Comparison of ENCODE assay signal across 8 cellular contexts in the genomic region with DNA sequence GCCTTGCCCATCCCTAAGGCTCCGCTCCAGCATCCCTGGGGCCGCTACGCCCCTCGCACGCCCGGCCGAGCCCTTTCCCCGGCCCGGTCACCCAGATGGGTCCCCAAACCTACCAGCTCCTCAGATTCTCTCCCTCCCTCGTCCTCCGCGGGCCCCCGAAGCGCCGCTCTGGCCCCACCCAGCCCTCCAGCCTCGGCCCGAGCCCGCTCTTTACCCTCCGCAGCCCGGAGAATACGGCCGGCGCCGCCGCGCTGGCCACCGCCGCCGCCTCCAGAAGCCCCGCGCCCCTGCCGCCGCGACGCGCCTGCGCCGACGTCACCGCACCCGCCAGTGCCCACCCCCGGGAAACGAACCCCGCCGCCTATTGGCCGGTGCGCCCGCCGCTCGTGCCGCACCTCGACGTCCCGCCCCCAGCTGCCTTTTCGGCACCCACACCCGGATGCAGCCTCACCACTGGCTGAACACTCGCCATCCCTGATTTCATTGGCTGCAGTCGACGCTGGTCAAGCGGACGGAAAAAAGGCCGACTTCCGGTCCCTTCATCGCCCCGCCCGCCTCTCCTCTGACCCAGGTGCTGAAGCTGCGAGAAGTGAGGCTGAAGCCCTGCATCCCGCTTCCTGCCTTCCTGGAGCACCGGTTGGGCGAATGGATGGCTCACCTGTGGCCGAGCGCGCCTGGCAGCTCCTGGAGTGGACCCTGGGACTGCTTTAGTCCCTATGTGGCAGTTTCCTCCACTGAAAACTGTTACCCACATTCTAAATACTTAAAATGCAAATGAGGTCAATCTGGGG. TPM values are rescaled to one million over a fixed set of nuclear protein-coding genes. Genes with fewer than 3 reads are reported as not detected.
DNase-seq lines count a peak whose midpoint lies in the region; ATAC-seq and TF ChIP-seq lines count a peak whose summit lies in the region.

A gene (minus strand): TSS at position 292 of the 791 bp plus-strand sequence. CDS start 1,364 bp downstream, outside the sequence.

- peaks cover 36% of the 10 kb centered on the region for H3K79me2 ChIP-seq in PC-3 (ENCODE audit: low read length)

- H3K27ac ChIP-seq in PC-3 (ENCODE audit: low read length), result peak within 1 kb of the TSS; percentile 93
- peak within 1 kb of the TSS; percentile 88 to 93 for H3K27ac ChIP-seq in mucosa of rectum (ENCODE audit: low read depth in 2 of 2, low read length in 2 of 2)

- H3K9ac ChIP-seq in PC-3 (ENCODE audit: low read length) (peak within 1 kb of the TSS; percentile 90), mucosa of rectum (ENCODE audit: low read depth in 1 of 2, low read length in 2 of 2) (peak within 1 kb of the TSS; percentile 92 to 96)

- peaks cover 10% of the 10 kb centered on the region for H4K20me1 ChIP-seq in PC-3 (ENCODE audit: low read length)

- H3K36me3 ChIP-seq in PC-3 (ENCODE audit: low read depth, low read length), result peaks cover 7% of the 10 kb centered on the region
- H3K36me3 ChIP-seq in mucosa of rectum (ENCODE audit: control insufficient read depth in 2 of 2, insufficient read depth in 2 of 2, low read length in 2 of 2), result peaks cover 5 to 12% of the 10 kb centered on the region in 2 donors

- DNase-seq in DMS114 treated with DMSO at 0.1 percent for 48 hours (lab: John Stamatoyannopoulos, UW; ENCODE audit: unreplicated experiment) (peak; percentile 90), PC-3 (peak; percentile 95), activated T-cell treated with anti-CD3 and anti-CD28 coated beads for 48 hours (ENCODE audit: low read depth) (peak; percentile 97), epithelial cell of proximal tubule (ENCODE audit: low read depth) (peak; percentile 73)
- peak; percentile 97 for DNase-seq in stimulated activated CD8-positive, alpha-beta memory T cell treated with anti-CD3 and anti-CD28 coated beads, Interleukin-4, amount 100 ng/mL, for 48 hours

- POLR2A ChIA-PET in PC-3 (lab: Charles Lee; ENCODE audit: unreplicated experiment), result interaction anchor here (0.7 kb wide), 2 partner anchors 123 to 208 kb away, joined by 3 to 6 read pairs; a partner anchor contains a TSS

- no peak; the same call in 1 of the 2 replicates for TF ChIP-seq EP300 in Ishikawa (IDR thresholded peaks at IDR 0.05; ENCODE audit: borderline replicate concordance)

- H3K4me3 ChIP-seq in PC-3 (ENCODE audit: low read length), result peak within 1 kb of the TSS; percentile 90
- peak within 1 kb of the TSS; percentile 91 for H3K4me3 ChIP-seq in epithelial cell of proximal tubule (ENCODE audit: low read depth, low read length)
- H3K4me3 ChIP-seq in mucosa of rectum (ENCODE audit: low read length in 2 of 2), result peak within 1 kb of the TSS; percentile 68 to 76

- intact Hi-C loops in PC-3 (cut with micrococcal nuclease), result loop anchor here (2.0 kb wide), 1 partner anchor 14 kb away; a partner anchor contains a TSS

- CTCF ChIA-PET in PC-3 (lab: Charles Lee), result interaction anchor here (0.6 kb wide), 2 partner anchors 261 to 545 kb away, joined by 3 to 8 read pairs; no protein-coding TSS in a partner anchor

- H3K27me3 ChIP-seq in PC-3 (ENCODE audit: low read length) (no peaks in the 10 kb centered on the region), mucosa of rectum (ENCODE audit: control insufficient read depth in 2 of 2, insufficient read depth in 2 of 2, low read length in 2 of 2) (no peaks in the 10 kb centered on the region)

- no peaks in the 10 kb centered on the region for H3K9me2 ChIP-seq in PC-3 (replicated peaks; ENCODE audit: low read length)

- peak within 1 kb of the TSS; percentile 99 for H3K4me2 ChIP-seq in PC-3 (ENCODE audit: low read length)

- peak; percentile 82 for ATAC-seq in GM21576 (IDR thresholded peaks at IDR 0.05; ENCODE audit: unreplicated experiment)
- peak; percentile 76 for ATAC-seq in PC-3

- H3K9me3 ChIP-seq in PC-3 (ENCODE audit: low read length) (no peaks in the 10 kb centered on the region), mucosa of rectum (ENCODE audit: control insufficient read depth in 2 of 2, low read length in 2 of 2) (no peaks in the 10 kb centered on the region)

- BruUV-seq in PC-3 (replicated peaks; lab: Mats Ljungman, UMichigan), result no TSS peak

- no peak within 1 kb of the TSS for H2AFZ ChIP-seq in PC-3 (ENCODE audit: low read length)

- H3K4me1 ChIP-seq in PC-3 (ENCODE audit: insufficient read depth, low read length), result peaks cover 15% of the 10 kb centered on the region
- H3K4me1 ChIP-seq in mucosa of rectum (ENCODE audit: control insufficient read depth in 2 of 2, insufficient read depth in 2 of 2, low read length in 2 of 2), result peaks cover 34 to 44% of the 10 kb centered on the region in 2 donors

- no peak for TF ChIP-seq RAD21 in Ishikawa (IDR thresholded peaks at IDR 0.05; ENCODE audit: low read depth)

- peaks cover 2% of the 10 kb centered on the region for H3F3A ChIP-seq in PC-3 (ENCODE audit: low read length, unreplicated experiment)

- no peak for TF ChIP-seq CTCF in PC-3 (conservative IDR thresholded peaks at IDR 0.05; ENCODE audit: low read depth, low read length)
- no peak for TF ChIP-seq CTCF in epithelial cell of proximal tubule (conservative IDR thresholded peaks at IDR 0.05; ENCODE audit: low read depth, low read length)

TF ChIP-seq in Ishikawa, 13 proteins besides CTCF, POLR2A, EP300 and RAD21:
- TF ChIP-seq TAF1 (IDR thresholded peaks at IDR 0.05; ENCODE audit: low read depth), result 0 out of 2 replicates have a peak, but pooled peaks have one; percentile 39
- TF ChIP-seq NFIC (IDR thresholded peaks at IDR 0.05), result no peak
- no peak for TF ChIP-seq FOXM1 (IDR thresholded peaks at IDR 0.05; ENCODE audit: borderline replicate concordance, low read depth)
- TF ChIP-seq TEAD4 (IDR thresholded peaks at IDR 0.05), result no peak
- TF ChIP-seq CEBPB (IDR thresholded peaks at IDR 0.05), result no peak
- TF ChIP-seq CREB1 (IDR thresholded peaks at IDR 0.05; ENCODE audit: low read depth), result peak; percentile 61; the same call in 1 of the 2 replicates
- TF ChIP-seq, protein P1, sequence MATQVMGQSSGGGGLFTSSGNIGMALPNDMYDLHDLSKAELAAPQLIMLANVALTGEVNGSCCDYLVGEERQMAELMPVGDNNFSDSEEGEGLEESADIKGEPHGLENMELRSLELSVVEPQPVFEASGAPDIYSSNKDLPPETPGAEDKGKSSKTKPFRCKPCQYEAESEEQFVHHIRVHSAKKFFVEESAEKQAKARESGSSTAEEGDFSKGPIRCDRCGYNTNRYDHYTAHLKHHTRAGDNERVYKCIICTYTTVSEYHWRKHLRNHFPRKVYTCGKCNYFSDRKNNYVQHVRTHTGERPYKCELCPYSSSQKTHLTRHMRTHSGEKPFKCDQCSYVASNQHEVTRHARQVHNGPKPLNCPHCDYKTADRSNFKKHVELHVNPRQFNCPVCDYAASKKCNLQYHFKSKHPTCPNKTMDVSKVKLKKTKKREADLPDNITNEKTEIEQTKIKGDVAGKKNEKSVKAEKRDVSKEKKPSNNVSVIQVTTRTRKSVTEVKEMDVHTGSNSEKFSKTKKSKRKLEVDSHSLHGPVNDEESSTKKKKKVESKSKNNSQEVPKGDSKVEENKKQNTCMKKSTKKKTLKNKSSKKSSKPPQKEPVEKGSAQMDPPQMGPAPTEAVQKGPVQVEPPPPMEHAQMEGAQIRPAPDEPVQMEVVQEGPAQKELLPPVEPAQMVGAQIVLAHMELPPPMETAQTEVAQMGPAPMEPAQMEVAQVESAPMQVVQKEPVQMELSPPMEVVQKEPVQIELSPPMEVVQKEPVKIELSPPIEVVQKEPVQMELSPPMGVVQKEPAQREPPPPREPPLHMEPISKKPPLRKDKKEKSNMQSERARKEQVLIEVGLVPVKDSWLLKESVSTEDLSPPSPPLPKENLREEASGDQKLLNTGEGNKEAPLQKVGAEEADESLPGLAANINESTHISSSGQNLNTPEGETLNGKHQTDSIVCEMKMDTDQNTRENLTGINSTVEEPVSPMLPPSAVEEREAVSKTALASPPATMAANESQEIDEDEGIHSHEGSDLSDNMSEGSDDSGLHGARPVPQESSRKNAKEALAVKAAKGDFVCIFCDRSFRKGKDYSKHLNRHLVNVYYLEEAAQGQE (IDR thresholded peaks at IDR 0.05; ENCODE audit: low read depth), result peak; percentile 82
- TF ChIP-seq ZBTB7A (IDR thresholded peaks at IDR 0.05; ENCODE audit: low read depth), result peak; percentile 72; the same call in 1 of the 2 replicates
- TF ChIP-seq, protein P2, sequence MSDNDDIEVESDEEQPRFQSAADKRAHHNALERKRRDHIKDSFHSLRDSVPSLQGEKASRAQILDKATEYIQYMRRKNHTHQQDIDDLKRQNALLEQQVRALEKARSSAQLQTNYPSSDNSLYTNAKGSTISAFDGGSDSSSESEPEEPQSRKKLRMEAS (IDR thresholded peaks at IDR 0.05), result peak; percentile 51
- TF ChIP-seq, protein P3, sequence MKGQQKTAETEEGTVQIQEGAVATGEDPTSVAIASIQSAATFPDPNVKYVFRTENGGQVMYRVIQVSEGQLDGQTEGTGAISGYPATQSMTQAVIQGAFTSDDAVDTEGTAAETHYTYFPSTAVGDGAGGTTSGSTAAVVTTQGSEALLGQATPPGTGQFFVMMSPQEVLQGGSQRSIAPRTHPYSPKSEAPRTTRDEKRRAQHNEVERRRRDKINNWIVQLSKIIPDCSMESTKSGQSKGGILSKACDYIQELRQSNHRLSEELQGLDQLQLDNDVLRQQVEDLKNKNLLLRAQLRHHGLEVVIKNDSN (IDR thresholded peaks at IDR 0.05), result 0 out of 2 replicates have a peak, but pooled peaks have one; percentile 1
- peak; percentile 35; the same call in 1 of the 2 replicates for TF ChIP-seq TCF12 (IDR thresholded peaks at IDR 0.05; ENCODE audit: low read depth)
- peak; percentile 60; the same call in 1 of the 2 replicates for TF ChIP-seq YY1 (IDR thresholded peaks at IDR 0.05; ENCODE audit: low read depth)
- 0 out of 2 replicates have a peak, but pooled peaks have one; percentile 21 for TF ChIP-seq EGR1 (IDR thresholded peaks at IDR 0.05)

RNA-seq across cellular contexts. Expression of the gene that starts here (rescaled TPM):
- total RNA-seq in PC-3 (2014; rRNA removed) (94.2 and 155 TPM in 2 replicates), epithelial cell of proximal tubule (112 and 124 TPM in 2 replicates)

Comparison
In these comparisons a context has a peak if more than half of its experiments do, and no peak if none do; other contexts are left out.
1. Peak in every context shown above with its lines: DNase-seq, ATAC-seq, H3K4me3 ChIP-seq and H3K27ac ChIP-seq.